ENCODE assay signal across 8 cellular contexts in the genomic region with DNA sequence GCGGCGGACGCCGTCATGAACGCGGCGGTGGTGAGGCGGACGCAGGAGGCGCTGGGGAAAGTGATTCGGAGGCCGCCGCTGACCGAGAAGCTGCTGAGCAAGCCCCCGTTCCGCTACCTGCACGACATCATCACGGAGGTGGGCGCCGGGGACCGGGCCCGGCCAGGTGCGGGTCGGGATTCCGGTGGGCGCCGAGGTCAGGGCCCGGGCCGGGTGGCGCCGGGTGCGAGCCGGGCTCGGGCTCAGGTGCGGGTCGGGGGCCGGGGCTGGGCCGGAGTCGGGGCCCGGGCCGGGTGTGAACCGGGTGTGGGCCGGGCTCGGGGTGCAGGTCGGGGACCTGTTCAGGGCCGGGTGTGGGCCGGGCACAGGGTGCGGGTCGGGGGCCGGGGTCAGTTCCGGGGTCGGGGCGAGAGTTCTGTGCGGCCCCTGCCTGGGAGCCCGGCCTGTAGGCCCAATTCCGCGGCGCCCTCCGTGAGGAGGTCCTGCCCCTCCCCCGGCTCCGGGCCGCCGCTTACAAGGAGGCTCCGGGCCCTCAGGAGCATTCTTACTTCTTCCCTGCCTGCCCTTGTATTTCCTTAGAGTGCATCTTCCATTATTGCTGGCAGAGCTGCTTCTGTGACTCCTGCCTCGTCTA. TPM values are rescaled to one million over a fixed set of nuclear protein-coding genes. Genes with fewer than 3 reads are reported as not detected.
A peak's percentile ranks its signal among the peaks of the same experiment; 100 is the strongest.
DNase-seq lines count a peak whose midpoint lies in the region; ATAC-seq, FAIRE-seq and TF ChIP-seq lines count a peak whose summit lies in the region.

No MANE protein-coding gene starts in this region.

- dilution Hi-C loops in keratinocyte (cut with MboI; ENCODE audit: extremely low pct_ligation_motif_present, low sequenced_read_pairs): no loop called here

- CTCF ChIA-PET in CD4-positive, alpha-beta memory T cell (lab: Charles Lee; ENCODE audit: partially characterized antibody): no interaction called here

- ATAC-seq in GM19455 (IDR thresholded peaks at IDR 0.05; ENCODE audit: unreplicated experiment) (peak; percentile 51), HG03469 (IDR thresholded peaks at IDR 0.05; ENCODE audit: unreplicated experiment) (peak; percentile 25)

- H3K36me3 ChIP-seq in CD4-positive, alpha-beta memory T cell (ENCODE audit: insufficient read depth, low read length): no peaks in the 10 kb centered on the region
- peaks cover 2 to 4% of the 10 kb centered on the region in 2 experiments for H3K36me3 ChIP-seq in keratinocyte (ENCODE audit: control insufficient read depth in 2 of 2, extremely low read depth in 1 of 2, insufficient read depth in 2 of 2, low read length in 2 of 2)
- peaks cover 0 to 15% (median 0%) of the 10 kb centered on the region in 5 donors for H3K36me3 ChIP-seq in subcutaneous abdominal adipose tissue (ENCODE audit: control insufficient read depth in 5 of 5, insufficient read depth in 5 of 5, low read length in 5 of 5)

- no peak for DNase-seq in CD4-positive, alpha-beta memory T cell
- DNase-seq in amniotic stem cell (lab: John Stamatoyannopoulos, UW) (peak; percentile 3), keratinocyte (ENCODE audit: low read depth, low spot score) (no peak), NCI-H1105 treated with DMSO at 0.1 percent for 48 hours (lab: John Stamatoyannopoulos, UW) (no peak), 8988T (no peak)

- no peak overlapping the region for H3K27ac ChIP-seq in CD4-positive, alpha-beta memory T cell (ENCODE audit: low read depth, low read length)
- H3K27ac ChIP-seq in keratinocyte (ENCODE audit: control insufficient read depth, insufficient read depth, low read length): peak overlapping the region; percentile 72
- no peak overlapping the region for H3K27ac ChIP-seq in subcutaneous abdominal adipose tissue (ENCODE audit: low read depth, low read length)

- POLR2A ChIA-PET in CD4-positive, alpha-beta memory T cell (lab: Charles Lee; ENCODE audit: partially characterized antibody): no interaction called here

- H3K4me1 ChIP-seq in CD4-positive, alpha-beta memory T cell (ENCODE audit: insufficient read depth, low read length): peaks cover 18% of the 10 kb centered on the region
- H3K4me1 ChIP-seq in keratinocyte (ENCODE audit: control insufficient read depth, extremely low read depth, insufficient read depth, low read length) (peaks cover 13% of the 10 kb centered on the region), subcutaneous abdominal adipose tissue (ENCODE audit: control insufficient read depth in 5 of 5, insufficient read depth in 5 of 5, low read length in 5 of 5) (peaks cover 0 to 21% (median 20%) of the 10 kb centered on the region in 5 donors)

- no peaks in the 10 kb centered on the region for H3K9me1 ChIP-seq in keratinocyte (ENCODE audit: control insufficient read depth, extremely low read depth, insufficient read depth, low read length)

- peaks cover 12% of the 10 kb centered on the region for H3K79me2 ChIP-seq in keratinocyte (ENCODE audit: control insufficient read depth, insufficient read depth, low read length)

- no peak for TF ChIP-seq CTCF in keratinocyte (optimal IDR thresholded peaks at IDR 0.05 in 1 of 3, IDR thresholded peaks at IDR 0.05 in 1 of 3, conservative IDR thresholded peaks at IDR 0.05 in 1 of 3; ENCODE audit: extremely low read depth in 1 of 3, insufficient read depth in 2 of 3, low read length in 3 of 3)

- no peak for FAIRE-seq in keratinocyte (lab: Jason Lieb, UNC)

- H3K9me3 Mint-ChIP-seq in CD4-positive, alpha-beta memory T cell: no peaks in the 10 kb centered on the region

- intact Hi-C loops in CD4-positive, alpha-beta memory T cell (cut with micrococcal nuclease): loop anchor here (1.0 to 10.0 kb wide), 3 partner anchors 32 to 117 kb away; partner anchors contain the start of genes ASB1, ILKAP and PER2

- peak overlapping the region; percentile 79 to 86 (median 81) for H3K4me3 Mint-ChIP-seq in CD4-positive, alpha-beta memory T cell

- H4K20me1 ChIP-seq in keratinocyte (ENCODE audit: control insufficient read depth, extremely low read depth, insufficient read depth, low read length): no peaks in the 10 kb centered on the region

- H3K27me3 ChIP-seq in CD4-positive, alpha-beta memory T cell (ENCODE audit: insufficient read depth, low read length): no peaks in the 10 kb centered on the region
- H3K27me3 ChIP-seq in keratinocyte (ENCODE audit: control insufficient read depth, extremely low read depth, insufficient read depth, low read length) (no peaks in the 10 kb centered on the region), subcutaneous abdominal adipose tissue (ENCODE audit: control insufficient read depth in 5 of 5, insufficient read depth in 4 of 5, low read length in 5 of 5) (peaks cover 0 to 6% (median 0%) of the 10 kb centered on the region in 5 donors)

- H3K27ac Mint-ChIP-seq in CD4-positive, alpha-beta memory T cell: peak overlapping the region in 3 of 7 donors; percentile 55 to 88 (median 62)

- peaks cover 12 to 25% (median 19%) of the 10 kb centered on the region in 4 donors for H3K4me1 Mint-ChIP-seq in CD4-positive, alpha-beta memory T cell

- H3K27me3 Mint-ChIP-seq in CD4-positive, alpha-beta memory T cell: peaks cover 0 to 2% of the 10 kb centered on the region in 2 donors

- peaks cover 6 to 10% of the 10 kb centered on the region in 2 donors for H3K36me3 Mint-ChIP-seq in CD4-positive, alpha-beta memory T cell

- H3K4me3 ChIP-seq in CD4-positive, alpha-beta memory T cell (ENCODE audit: low read length in 2 of 2): peak overlapping the region in 1 of 2 donors; percentile 38
- H3K4me3 ChIP-seq in keratinocyte (ENCODE audit: control insufficient read depth in 2 of 3, extremely low read depth in 1 of 3, insufficient read depth in 2 of 3, low read depth in 1 of 3, low read length in 3 of 3) (peak overlapping the region; percentile 68 to 89 (median 77)), subcutaneous abdominal adipose tissue (ENCODE audit: low read depth in 1 of 5, low read length in 5 of 5) (peak overlapping the region; percentile 65 to 76 (median 74))

- H3K9ac ChIP-seq in keratinocyte (ENCODE audit: control insufficient read depth, extremely low read depth, insufficient read depth, low read length) (peak overlapping the region; percentile 85), subcutaneous abdominal adipose tissue (ENCODE audit: low read length in 5 of 5) (peak overlapping the region in 4 of 5 donors; percentile 34 to 73 (median 65))

- H3K9me3 ChIP-seq in CD4-positive, alpha-beta memory T cell (ENCODE audit: control insufficient read depth in 1 of 2, low read length in 2 of 2): no peaks in the 10 kb centered on the region
- H3K9me3 ChIP-seq in keratinocyte (ENCODE audit: control insufficient read depth, low read depth, low read length) (no peaks in the 10 kb centered on the region), subcutaneous abdominal adipose tissue (ENCODE audit: control insufficient read depth in 5 of 5, low read length in 5 of 5) (no peaks in the 10 kb centered on the region)

- H3K4me2 ChIP-seq in keratinocyte (ENCODE audit: control insufficient read depth, extremely low read depth, insufficient read depth, low read depth, low read length): peak overlapping the region; percentile 98

- H2AFZ ChIP-seq in keratinocyte (ENCODE audit: control insufficient read depth, low read length): peak overlapping the region; percentile 30

RNA-seq across cellular contexts. Expression of gene TRAF3IP1, which starts 0.4 kb away (rescaled TPM):
- 10 to 100 TPM in 1 of 2 experiments, 1 to 10 TPM in 1; 6.8 to 11.0 TPM for total RNA-seq in CD4-positive, alpha-beta memory T cell
- 1 to 10 TPM; 3.0 to 6.6 TPM for polyA plus RNA-seq in CD4-positive, alpha-beta memory T cell
- polyA plus RNA-seq in keratinocyte: 6.4 to 7.0 TPM (median 7.0 TPM) in 3 replicates
- polyA plus RNA-seq in keratinocyte (2011; ENCODE audit: low read depth): 32.3 TPM
- polyA plus RNA-seq in keratinocyte (2011; cell fraction: cytosol; rRNA removed): 7.0 and 7.4 TPM in 2 replicates
- 11.4 and 12.1 TPM in 2 replicates for polyA plus RNA-seq in keratinocyte (2011; cell fraction: nucleus; rRNA removed)
- polyA plus RNA-seq in keratinocyte (2012; ENCODE audit: low replicate concordance): 9.2 and 16.0 TPM in 2 replicates
- 6.4 to 28.3 TPM (median 14.0 TPM) in 3 replicates for polyA minus RNA-seq in keratinocyte
- 3.6 TPM for polyA minus RNA-seq in keratinocyte (2011; cell fraction: cytosol; rRNA and poly(A)+ RNA removed)
- polyA minus RNA-seq in keratinocyte (2011; cell fraction: nucleus; rRNA and poly(A)+ RNA removed): 4.5 and 8.9 TPM in 2 replicates

RNA-seq across cellular contexts. Expression of gene PER2, which starts 32.4 kb away (rescaled TPM):
- total RNA-seq in CD4-positive, alpha-beta memory T cell: 10 to 100 TPM; 11.5 to 13.4 TPM
- 1 to 10 TPM in 1 of 2 donors, under 1 TPM in 1; 0.42 to 5.3 TPM for polyA plus RNA-seq in CD4-positive, alpha-beta memory T cell
- 0.68 to 2.0 TPM (median 1.6 TPM) in 3 replicates for polyA plus RNA-seq in keratinocyte
- 3.1 TPM for polyA plus RNA-seq in keratinocyte (2011; ENCODE audit: low read depth)
- 0.69 and 0.90 TPM in 2 replicates for polyA plus RNA-seq in keratinocyte (2011; cell fraction: cytosol; rRNA removed)
- 4.1 and 5.4 TPM in 2 replicates for polyA plus RNA-seq in keratinocyte (2011; cell fraction: nucleus; rRNA removed)
- 1.9 and 2.4 TPM in 2 replicates for polyA plus RNA-seq in keratinocyte (2012; ENCODE audit: low replicate concordance)
- polyA minus RNA-seq in keratinocyte: 2.6 to 6.8 TPM (median 3.8 TPM) in 3 replicates
- polyA minus RNA-seq in keratinocyte (2011; cell fraction: cytosol; rRNA and poly(A)+ RNA removed): 0.96 TPM
- polyA minus RNA-seq in keratinocyte (2011; cell fraction: nucleus; rRNA and poly(A)+ RNA removed): 3.4 and 8.0 TPM in 2 replicates
